In the genomic region with DNA sequence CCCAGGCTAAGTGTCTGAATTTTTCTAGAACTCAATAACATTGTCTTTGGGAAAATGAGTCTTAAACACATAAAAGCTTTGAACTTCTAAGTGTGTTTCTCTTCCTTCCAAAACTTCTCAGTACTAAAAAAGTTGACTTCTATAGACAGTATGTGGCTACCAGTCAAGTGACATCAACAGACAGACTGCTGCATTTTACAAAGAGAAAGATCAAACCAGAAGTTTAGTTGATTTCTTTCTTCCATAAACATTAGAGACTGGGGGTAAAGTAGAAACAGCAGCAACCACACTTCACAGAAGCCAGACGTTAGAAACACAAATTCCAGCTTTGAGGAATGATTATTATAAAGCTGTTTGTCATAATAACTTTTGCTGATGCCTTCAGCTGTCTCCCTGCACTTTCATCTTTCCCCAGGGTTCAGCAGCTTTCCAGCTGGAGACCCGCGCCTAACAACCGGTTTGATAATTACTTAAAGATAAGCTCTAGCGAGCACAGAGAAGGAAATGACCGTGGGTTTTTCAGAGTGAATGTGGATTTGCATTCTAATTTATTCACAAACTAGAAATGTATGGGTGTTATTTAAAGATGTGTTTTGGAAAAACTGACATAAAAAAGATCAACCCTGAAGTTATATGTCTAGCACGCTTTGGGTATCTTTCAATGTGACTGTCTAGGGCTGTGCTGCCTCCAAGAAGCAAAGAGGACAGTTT, we compare ENCODE assay signal across 12 cellular contexts. TPM values are rescaled to one million over a fixed set of nuclear protein-coding genes. Genes with fewer than 3 reads are reported as not detected.
A peak's percentile ranks its signal among the peaks of the same experiment; 100 is the strongest.
DNase-seq lines count a peak whose midpoint lies in the region; ATAC-seq and TF ChIP-seq lines count a peak whose summit lies in the region.
"Had no signal": no experiment of that assay in that cellular context is flagged by ENCODE, and none has a peak within 500 bp of the region (broad histone marks: within the 10 kb centered on the region; RNA-seq: fewer than 3 reads in every experiment).

No MANE protein-coding gene starts in this region.

- intact Hi-C loops in heart right ventricle (cut with DNase I) (no loop called here), left ventricle myocardium superior (cut with micrococcal nuclease) (no loop called here)

- peak overlapping the region in 1 of 10 donors; percentile 35 for H3K27ac ChIP-seq in heart right ventricle
- H3K27ac ChIP-seq in tibial nerve: no peak overlapping the region

- H3K27me3 ChIP-seq in heart right ventricle (peaks cover 0 to 6% (median 0%) of the 10 kb centered on the region in 7 donors), tibial nerve (no peaks in the 10 kb centered on the region)

- H3K36me3 ChIP-seq in heart right ventricle (no peaks in the 10 kb centered on the region), tibial nerve (no peaks in the 10 kb centered on the region)

- H3K27me3 Mint-ChIP-seq in osteocyte (ENCODE audit: unreplicated experiment): peaks cover 57% of the 10 kb centered on the region

- ATAC-seq in heart right ventricle: no peak
- ATAC-seq in left ventricle myocardium superior: no peak
- ATAC-seq in HG03108 (IDR thresholded peaks at IDR 0.05; ENCODE audit: unreplicated experiment): peak; percentile 47
- ATAC-seq in GM21515 (IDR thresholded peaks at IDR 0.05; ENCODE audit: unreplicated experiment): no peak

- no peaks in the 10 kb centered on the region for H3K4me1 Mint-ChIP-seq in osteocyte (ENCODE audit: unreplicated experiment)

- H3K9me3 Mint-ChIP-seq in osteocyte (ENCODE audit: unreplicated experiment): no peaks in the 10 kb centered on the region

- H3K4me1 ChIP-seq in heart right ventricle (peaks cover 0 to 10% (median 3%) of the 10 kb centered on the region in 9 donors), tibial nerve (peaks cover 0 to 10% (median 0%) of the 10 kb centered on the region in 4 donors)

- TF ChIP-seq CTCF in heart right ventricle (IDR thresholded peaks at IDR 0.05) (no peak), epithelial cell of proximal tubule (conservative IDR thresholded peaks at IDR 0.05; ENCODE audit: low read depth, low read length) (no peak), tibial nerve (IDR thresholded peaks at IDR 0.05) (no peak), osteocyte (IDR thresholded peaks at IDR 0.05) (no peak)

- no peak overlapping the region for H3K4me3 Mint-ChIP-seq in osteocyte (ENCODE audit: unreplicated experiment)
- H3K4me3 Mint-ChIP-seq: CD14-positive monocyte had no signal

- DNase-seq in heart right ventricle (no peak), left ventricle myocardium superior (no peak), epithelial cell of proximal tubule (ENCODE audit: low read depth) (peak; percentile 47), tibial nerve (ENCODE audit: low spot score in 2 of 2) (no peak), dedifferentiated amniotic fluid mesenchymal stem cell (ENCODE audit: extremely low spot score) (no peak), osteocyte (ENCODE audit: extremely low spot score, unreplicated experiment) (no peak)

- no peak overlapping the region for H3K27ac Mint-ChIP-seq in osteocyte (ENCODE audit: unreplicated experiment)

- H3K4me3 ChIP-seq in heart right ventricle (peak overlapping the region in 7 of 10 donors; percentile 5 to 39 (median 24)), epithelial cell of proximal tubule (ENCODE audit: low read depth, low read length) (peak overlapping the region; percentile 45), tibial nerve (peak overlapping the region in 3 of 4 donors; percentile 17 to 27 (median 19))

- no peaks in the 10 kb centered on the region for H3K36me3 Mint-ChIP-seq in osteocyte (ENCODE audit: unreplicated experiment)
- H3K36me3 Mint-ChIP-seq: CD14-positive monocyte had no signal

- H3K9me3 ChIP-seq in heart right ventricle (no peaks in the 10 kb centered on the region), tibial nerve (no peaks in the 10 kb centered on the region)

- TF ChIP-seq EP300 in tibial nerve (IDR thresholded peaks at IDR 0.05): no peak

- no peak for TF ChIP-seq POLR2A in tibial nerve (IDR thresholded peaks at IDR 0.05)

- 13 to 16% methylated on average over 7 of the region's 7 CpGs for WGBS in heart right ventricle, 2 donors
- WGBS in tibial nerve, 2 donors: 23 to 27% methylated on average over 7 of the region's 7 CpGs

RNA-seq across cellular contexts. Expression of a gene that starts 15.2 kb away (rescaled TPM):
- total RNA-seq in heart right ventricle (10 to 100 TPM in 7 of 10 donors, 1 to 10 TPM in 3; 2.0 to 13.1 (median 11.6) TPM), left ventricle myocardium superior (1.9 TPM), epithelial cell of proximal tubule (0.14 and 0.23 TPM in 2 replicates), tibial nerve (not detected), osteocyte (not detected in 2 replicates)
- polyA plus RNA-seq in heart right ventricle: under 1 TPM; 0.49 to 0.88 TPM
- total RNA-seq: pulmonary artery endothelial cell, temporal lobe had no signal
- polyA plus RNA-seq: CD14-positive monocyte had no signal

RNA-seq across cellular contexts. Expression of a gene that starts 21.3 kb away (rescaled TPM):
- not detected for total RNA-seq in heart right ventricle
- polyA plus RNA-seq in heart right ventricle: not detected
- not detected for total RNA-seq in left ventricle myocardium superior
- total RNA-seq in epithelial cell of proximal tubule: not detected in 2 replicates
- total RNA-seq in tibial nerve: not detected
- not detected in 2 replicates for total RNA-seq in osteocyte
- total RNA-seq: fibroblast of villous mesenchyme, pulmonary artery endothelial cell had no signal
- polyA plus RNA-seq: CD14-positive monocyte had no signal

RNA-seq across cellular contexts. Expression of a gene that starts 53.0 kb away (rescaled TPM):
- 10 to 100 TPM in 2 of 10 donors, 1 to 10 TPM in 6, under 1 TPM in 2; 0.57 to 55.4 (median 3.8) TPM for total RNA-seq in heart right ventricle
- 1 to 10 TPM in 1 of 2 donors, under 1 TPM in 1; 0.74 to 1.1 TPM for polyA plus RNA-seq in heart right ventricle
- total RNA-seq in left ventricle myocardium superior: 7.0 TPM
- total RNA-seq in epithelial cell of proximal tubule: 0.29 TPM in 1 of 2 replicates, not detected in the other
- total RNA-seq in tibial nerve: 10 to 100 TPM in 1 of 4 donors, 1 to 10 TPM in 3; 3.1 to 17.4 (median 4.8) TPM
- not detected in 2 replicates for total RNA-seq in osteocyte
- total RNA-seq: pulmonary artery endothelial cell, temporal lobe had no signal
